ENCODE assay signal across 16 cellular contexts in genomic region chr6:149007846-149008245, GRCh38.
A peak's percentile ranks its signal among the peaks of the same experiment; 100 is the strongest.
DNase-seq lines count a peak whose midpoint lies in the region; ATAC-seq and TF ChIP-seq lines count a peak whose summit lies in the region.
"Had no signal": no experiment of that assay in that cellular context is flagged by ENCODE, and none has a peak within 500 bp of the region (broad histone marks: within the 10 kb centered on the region; RNA-seq: fewer than 3 reads in every experiment).

No MANE protein-coding gene starts in this region.

- no peaks in the 10 kb centered on the region for H3K9me3 Mint-ChIP-seq in osteocyte (ENCODE audit: unreplicated experiment)
- H3K9me3 Mint-ChIP-seq: CD8-positive, alpha-beta T cell had no signal

- no peak for TF ChIP-seq CTCF in osteocyte (IDR thresholded peaks at IDR 0.05)

- H3K27ac ChIP-seq in SK-N-MC = peak overlapping the region; percentile 79
- H3K27ac ChIP-seq: BLaER1, C4-2B had no signal

- H3K36me3 ChIP-seq in SK-N-MC (ENCODE audit: insufficient read depth, low read length) = peaks cover 3% of the 10 kb centered on the region; the same call in 1 of the 2 replicates

- no peak overlapping the region for H3K4me3 Mint-ChIP-seq in osteocyte (ENCODE audit: unreplicated experiment)
- H3K4me3 Mint-ChIP-seq: B cell; CD4-positive, CD25-positive, alpha-beta regulatory T cell; CD8-positive, alpha-beta T cell had no signal

- H3K4me1 Mint-ChIP-seq in osteocyte (ENCODE audit: unreplicated experiment) = peaks cover 30% of the 10 kb centered on the region
- H3K4me1 Mint-ChIP-seq: B cell; CD4-positive, CD25-positive, alpha-beta regulatory T cell had no signal

- ATAC-seq in stimulated activated naive CD8-positive, alpha-beta T cell treated with anti-CD3 and anti-CD28 coated beads, Interleukin-15, Interleukin-2, amounts not matched to agents 100 U/mL and 50 U/mL, for 24 hours = no peak
- ATAC-seq: CD8-positive, alpha-beta T cell had no signal

- DNase-seq in NCI-H524 treated with DMSO at 0.1 percent for 48 hours (lab: John Stamatoyannopoulos, UW) = peak; percentile 5
- peak; percentile 56 for DNase-seq in SK-N-MC (ENCODE audit: low read depth, low spot score)
- no peak for DNase-seq in osteocyte (ENCODE audit: extremely low spot score, unreplicated experiment)
- no peak for DNase-seq in activated CD8-positive, alpha-beta memory T cell treated with anti-CD3 and anti-CD28 coated beads, Interleukin-2, amount 50 U/mL, for 48 hours
- DNase-seq in stimulated activated naive CD8-positive, alpha-beta T cell treated with anti-CD3 and anti-CD28 coated beads, Interleukin-15, Interleukin-2, amounts not matched to agents 100 U/mL and 50 U/mL, for 24 hours = no peak
- DNase-seq in mesenteric fat pad (ENCODE audit: low spot score) = no peak
- DNase-seq: Caco-2; CD4-positive, CD25-positive, alpha-beta regulatory T cell; CD8-positive, alpha-beta T cell; DMS153; DND-41; H7; HCEC 1CT had no signal

- no peaks in the 10 kb centered on the region for H3K9me3 ChIP-seq in SK-N-MC (ENCODE audit: low read depth, low read length)
- H3K9me3 ChIP-seq: Caco-2 had no signal

- H3K27me3 Mint-ChIP-seq in osteocyte (ENCODE audit: unreplicated experiment) = no peaks in the 10 kb centered on the region
- H3K27me3 Mint-ChIP-seq: B cell had no signal

- peaks cover 5% of the 10 kb centered on the region for H3K36me3 Mint-ChIP-seq in osteocyte (ENCODE audit: unreplicated experiment)
- H3K36me3 Mint-ChIP-seq: CD4-positive, CD25-positive, alpha-beta regulatory T cell; CD8-positive, alpha-beta T cell had no signal

- H3K27ac Mint-ChIP-seq in osteocyte (ENCODE audit: unreplicated experiment) = peak overlapping the region; percentile 42
- H3K27ac Mint-ChIP-seq: B cell; CD4-positive, CD25-positive, alpha-beta regulatory T cell; CD8-positive, alpha-beta T cell had no signal

- peak overlapping the region; percentile 53 for H3K4me3 ChIP-seq in SK-N-MC
- H3K4me3 ChIP-seq: BLaER1 had no signal

- H3K9ac ChIP-seq in SK-N-MC (ENCODE audit: insufficient read length) = no peak overlapping the region
- H3K9ac ChIP-seq: BLaER1 had no signal

Comparison
In these comparisons a context has a peak if more than half of its experiments do, and no peak if none do; other contexts are left out.
1. DNase-seq: peak in NCI-H524 treated with DMSO at 0.1 percent for 48 hours (single experiment) and SK-N-MC (single experiment); none in osteocyte (single experiment), activated CD8-positive, alpha-beta memory T cell treated with anti-CD3 and anti-CD28 coated beads, Interleukin-2, amount 50 U/mL, for 48 hours (single experiment), stimulated activated naive CD8-positive, alpha-beta T cell treated with anti-CD3 and anti-CD28 coated beads, Interleukin-15, Interleukin-2, amounts not matched to agents 100 U/mL and 50 U/mL, for 24 hours (single experiment) and mesenteric fat pad (single experiment).